13 cellular contexts compared by ENCODE assay signal in the genomic region with DNA sequence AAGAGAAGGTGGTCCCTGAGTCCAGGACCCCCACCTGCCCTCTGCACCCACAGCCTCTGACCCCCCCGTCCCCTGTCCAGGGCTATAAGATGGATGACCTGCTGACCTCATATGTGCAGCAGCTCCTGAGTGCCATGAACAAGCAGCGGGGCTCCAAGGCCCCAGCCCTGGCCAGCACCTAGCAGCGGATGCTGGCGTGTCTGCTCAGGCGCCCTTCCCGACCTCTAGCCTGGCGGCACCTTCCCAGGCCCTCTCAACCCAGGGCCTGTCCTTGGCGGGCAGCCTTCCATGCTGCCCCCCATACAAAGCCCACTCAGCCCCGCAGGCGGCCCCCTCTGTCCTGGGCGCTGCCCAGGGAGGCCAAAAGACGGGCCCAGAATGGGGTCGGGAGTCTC. TPM values are rescaled to one million over a fixed set of nuclear protein-coding genes. Genes with fewer than 3 reads are reported as not detected.
A peak's percentile ranks its signal among the peaks of the same experiment; 100 is the strongest.
DNase-seq lines count a peak whose midpoint lies in the region; ATAC-seq, FAIRE-seq and TF ChIP-seq lines count a peak whose summit lies in the region.
"Had no signal": no experiment of that assay in that cellular context is flagged by ENCODE, and none has a peak within 500 bp of the region (broad histone marks: within the 10 kb centered on the region; RNA-seq: fewer than 3 reads in every experiment).

No MANE protein-coding gene starts in this region.

- H3K9me2 ChIP-seq in GM23338 (ENCODE audit: insufficient read depth): no peaks in the 10 kb centered on the region

- H3K27me3 Mint-ChIP-seq in GM23338 (ENCODE audit: insufficient read depth, low read depth, poor library complexity): peaks cover 3% of the 10 kb centered on the region
- H3K27me3 Mint-ChIP-seq in activated CD8-positive, alpha-beta T cell treated with anti-CD3 and anti-CD28 coated beads, Interleukin-2, amount 10 ng/mL, durations not matched to agents 7 days and 5 days (ENCODE audit: low read depth): no peaks in the 10 kb centered on the region
- H3K27me3 Mint-ChIP-seq in stimulated activated naive B cell treated with anti-CD40 and anti-IgM and Interleukin-4, amounts not matched to agents 10 μg/mL and 1 μg/mL and 100 μg/mL, for 72 hours: no peaks in the 10 kb centered on the region

- H3K79me2 ChIP-seq in GM23338 (replicated peaks; ENCODE audit: insufficient read depth): no peaks in the 10 kb centered on the region

- H3K27ac ChIP-seq in GM23338 (ENCODE audit: low read depth): no peak overlapping the region
- H3K27ac ChIP-seq in left lung: peak overlapping the region; percentile 72 to 92
- H3K27ac ChIP-seq: cardiac muscle cell had no signal

- H3K4me1 Mint-ChIP-seq in GM23338: peaks cover 7% of the 10 kb centered on the region; the same call in 1 of the 3 replicates
- H3K4me1 Mint-ChIP-seq in activated CD8-positive, alpha-beta T cell treated with anti-CD3 and anti-CD28 coated beads, Interleukin-2, amount 10 ng/mL, durations not matched to agents 7 days and 5 days (ENCODE audit: low read depth): peaks cover 54% of the 10 kb centered on the region
- H3K4me1 Mint-ChIP-seq in stimulated activated naive B cell treated with anti-CD40 and anti-IgM and Interleukin-4, amounts not matched to agents 10 μg/mL and 1 μg/mL and 100 μg/mL, for 72 hours: peaks cover 74 to 100% of the 10 kb centered on the region in 2 donors

- intact Hi-C loops in left lung (cut with DNase I): no loop called here

- H3F3A ChIP-seq in GM23338 (replicated peaks; ENCODE audit: low read depth): no peaks in the 10 kb centered on the region

- H3K4me1 ChIP-seq in GM23338 (ENCODE audit: insufficient read depth) (peaks cover 10% of the 10 kb centered on the region; the same call in 1 of the 2 replicates), left lung (peaks cover 17 to 78% of the 10 kb centered on the region in 2 donors)

- no peaks in the 10 kb centered on the region for H3K27me3 ChIP-seq in GM23338 (ENCODE audit: insufficient read depth)
- no peaks in the 10 kb centered on the region for H3K27me3 ChIP-seq in left lung
- H3K27me3 ChIP-seq: cardiac muscle cell had no signal

- TF ChIP-seq CTCF in GM23338 (conservative IDR thresholded peaks at IDR 0.05; ENCODE audit: low read depth in 2 of 2) (no peak), left lung (IDR thresholded peaks at IDR 0.05) (no peak)

- H3K4me3 ChIP-seq in GM23338 (no peak overlapping the region), left lung (no peak overlapping the region)
- H3K4me3 ChIP-seq: cardiac muscle cell had no signal

- FAIRE-seq in urothelium cell line (lab: Jason Lieb, UNC): no peak

- H4K20me1 ChIP-seq in GM23338 (replicated peaks; ENCODE audit: insufficient read depth): no peaks in the 10 kb centered on the region

- peak; percentile 1; the same call in 1 of the 3 replicates for ATAC-seq in GM23338
- ATAC-seq in activated CD8-positive, alpha-beta T cell treated with anti-CD3 and anti-CD28 coated beads, Interleukin-2, amount 10 ng/mL, durations not matched to agents 7 days and 5 days: no peak
- no peak for ATAC-seq in left lung
- no peak for ATAC-seq in stimulated activated naive B cell treated with anti-CD40 and anti-IgM and Interleukin-4, amounts not matched to agents 10 μg/mL and 1 μg/mL and 100 μg/mL, for 72 hours (replicated peaks)
- no peak for ATAC-seq in GM18502 (IDR thresholded peaks at IDR 0.05; ENCODE audit: poor library complexity, unreplicated experiment)

- H3K36me3 ChIP-seq in GM23338 (ENCODE audit: insufficient read depth) (no peaks in the 10 kb centered on the region), left lung (peaks cover 0 to 20% of the 10 kb centered on the region in 2 donors)
- H3K36me3 ChIP-seq: cardiac muscle cell had no signal

- no peak overlapping the region for H3K4me3 Mint-ChIP-seq in GM23338
- no peak overlapping the region for H3K4me3 Mint-ChIP-seq in activated CD8-positive, alpha-beta T cell treated with anti-CD3 and anti-CD28 coated beads, Interleukin-2, amount 10 ng/mL, durations not matched to agents 7 days and 5 days
- H3K4me3 Mint-ChIP-seq in stimulated activated naive B cell treated with anti-CD40 and anti-IgM and Interleukin-4, amounts not matched to agents 10 μg/mL and 1 μg/mL and 100 μg/mL, for 72 hours: peak overlapping the region in 1 of 2 donors; percentile 21

- no peak overlapping the region for H3K27ac Mint-ChIP-seq in GM23338
- peak overlapping the region; percentile 39 for H3K27ac Mint-ChIP-seq in activated CD8-positive, alpha-beta T cell treated with anti-CD3 and anti-CD28 coated beads, Interleukin-2, amount 10 ng/mL, durations not matched to agents 7 days and 5 days
- H3K27ac Mint-ChIP-seq in stimulated activated naive B cell treated with anti-CD40 and anti-IgM and Interleukin-4, amounts not matched to agents 10 μg/mL and 1 μg/mL and 100 μg/mL, for 72 hours: peak overlapping the region; percentile 82

- H2AFZ ChIP-seq in GM23338: peak overlapping the region; percentile 89; the same call in 1 of the 2 replicates

- POLR2A ChIA-PET in activated CD8-positive, alpha-beta T cell treated with anti-CD3 and anti-CD28 coated beads, Interleukin-2, amount 10 ng/mL, durations not matched to agents 7 days and 5 days (lab: Charles Lee): no interaction called here

- CTCF ChIA-PET in activated CD8-positive, alpha-beta T cell treated with anti-CD3 and anti-CD28 coated beads, Interleukin-2, amount 10 ng/mL, durations not matched to agents 7 days and 5 days (lab: Charles Lee): interaction anchor here (6.7 kb wide), 1 partner anchor 46 kb away, joined by 72 read pairs; no protein-coding TSS in a partner anchor

- DNase-seq in GM23338 (ENCODE audit: low spot score) (no peak), left lung (no peak), germinal center (ENCODE audit: low spot score) (no peak), urothelium cell line (ENCODE audit: low spot score) (no peak), islet precursor cell (no peak)
- DNase-seq in activated CD8-positive, alpha-beta T cell treated with anti-CD3 and anti-CD28 coated beads, Interleukin-2, amount 10 ng/mL, durations not matched to agents 7 days and 5 days: no peak
- no peak for DNase-seq in stimulated activated naive B cell treated with anti-CD40 and anti-IgM and Interleukin-4, amounts not matched to agents 10 μg/mL and 1 μg/mL and 100 μg/mL, for 72 hours
- DNase-seq: NCI-H1417 treated with DMSO at 0.1 percent for 48 hours; stimulated activated CD4-positive, alpha-beta T cell treated with anti-CD3 and anti-CD28 coated beads, Interleukin-15, amount 100 ng/mL, for 24 hours; stimulated activated naive CD4-positive, alpha-beta T cell treated with Interleukin-2 at 50 U/mL for 16 hours had no signal

- H3K9me3 Mint-ChIP-seq in GM23338: no peaks in the 10 kb centered on the region
- no peaks in the 10 kb centered on the region for H3K9me3 Mint-ChIP-seq in activated CD8-positive, alpha-beta T cell treated with anti-CD3 and anti-CD28 coated beads, Interleukin-2, amount 10 ng/mL, durations not matched to agents 7 days and 5 days (ENCODE audit: insufficient read depth)
- no peaks in the 10 kb centered on the region for H3K9me3 Mint-ChIP-seq in stimulated activated naive B cell treated with anti-CD40 and anti-IgM and Interleukin-4, amounts not matched to agents 10 μg/mL and 1 μg/mL and 100 μg/mL, for 72 hours

- no peaks in the 10 kb centered on the region for H3K36me3 Mint-ChIP-seq in GM23338 (ENCODE audit: low read depth)
- peaks cover 6% of the 10 kb centered on the region for H3K36me3 Mint-ChIP-seq in activated CD8-positive, alpha-beta T cell treated with anti-CD3 and anti-CD28 coated beads, Interleukin-2, amount 10 ng/mL, durations not matched to agents 7 days and 5 days (ENCODE audit: low read depth)
- H3K36me3 Mint-ChIP-seq in stimulated activated naive B cell treated with anti-CD40 and anti-IgM and Interleukin-4, amounts not matched to agents 10 μg/mL and 1 μg/mL and 100 μg/mL, for 72 hours: peaks cover 4 to 33% of the 10 kb centered on the region in 2 donors

- H3K9me3 ChIP-seq in left lung: no peaks in the 10 kb centered on the region

- no peak overlapping the region; the same call in 1 of the 2 replicates for H3K4me2 ChIP-seq in GM23338

TF ChIP-seq in GM23338, 12 proteins besides CTCF, POLR2A, EP300 and RAD21 (continues in another document):
- TF ChIP-seq ZNF114 (CRISPR knock-in tag; IDR thresholded peaks at IDR 0.05) (no peak), EZH2 (IDR thresholded peaks at IDR 0.05; ENCODE audit: low read depth, unreplicated experiment) (no peak), JUNB (IDR thresholded peaks at IDR 0.05; ENCODE audit: unreplicated experiment) (no peak)

RNA-seq across cellular contexts. Expression of a gene that starts 8.7 kb away (rescaled TPM):
- not detected in 2 replicates for total RNA-seq in GM23338 (2014; rRNA removed; shearing (Covaris generic))
- polyA plus RNA-seq in GM23338 (2016; fragmentation: Nextera tagmentation; extraction: Ambion mirVana): not detected in 2 replicates
- total RNA-seq in activated CD8-positive, alpha-beta T cell treated with anti-CD3 and anti-CD28 coated beads, Interleukin-2, amount 10 ng/mL, durations not matched to agents 7 days and 5 days: not detected
- under 1 TPM; 0.24 to 0.26 TPM for total RNA-seq in left lung
- total RNA-seq: cardiac muscle cell, mononuclear cell had no signal

RNA-seq across cellular contexts. Expression of a gene that starts 38.1 kb away (rescaled TPM):
- total RNA-seq in GM23338 (2014; rRNA removed; shearing (Covaris generic)): 1.3 and 1.6 TPM in 2 replicates
- 2.6 and 3.5 TPM in 2 replicates for polyA plus RNA-seq in GM23338 (2016; fragmentation: Nextera tagmentation; extraction: Ambion mirVana)
- total RNA-seq in activated CD8-positive, alpha-beta T cell treated with anti-CD3 and anti-CD28 coated beads, Interleukin-2, amount 10 ng/mL, durations not matched to agents 7 days and 5 days: 10 to 100 TPM; 35.3 to 38.3 TPM
- total RNA-seq in left lung: 100 to 1,000 TPM in 1 of 2 donors, 10 to 100 TPM in 1; 50.5 to 122 TPM

Comparison
In these comparisons a context has a peak if more than half of its experiments do, and no peak if none do; other contexts are left out.
1. RNA of a gene that starts 38.1 kb away (total RNA-seq): 50.5 to 122 TPM in left lung and 35.3 to 38.3 TPM in activated CD8-positive, alpha-beta T cell treated with anti-CD3 and anti-CD28 coated beads, Interleukin-2, amount 10 ng/mL, durations not matched to agents 7 days and 5 days; 1.3 to 1.6 TPM in GM23338; every median in the first group is over 10 times any median in the second.